In the genomic region with DNA sequence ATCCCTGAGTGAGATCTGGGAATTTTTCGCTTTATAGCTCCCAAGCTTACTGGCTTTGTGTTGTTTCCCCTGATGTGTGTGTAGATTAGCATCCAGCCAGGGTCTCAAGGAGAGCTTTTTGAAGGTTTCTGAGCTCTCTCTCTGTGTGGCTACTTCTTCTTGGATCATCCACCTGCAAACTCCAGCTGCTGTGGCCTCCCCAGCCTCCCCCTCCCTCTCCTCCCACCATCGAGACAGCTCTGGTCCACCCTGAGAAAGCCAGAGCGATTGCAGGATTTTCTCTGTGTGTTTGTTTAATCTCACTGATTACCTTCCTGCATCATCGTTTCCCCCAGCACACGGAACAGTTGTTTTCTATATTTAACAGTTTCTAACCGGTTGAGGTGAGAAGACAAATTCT, we compare ENCODE assay signal across 24 cellular contexts.
DNase-seq lines count a peak whose midpoint lies in the region; ATAC-seq, FAIRE-seq and TF ChIP-seq lines count a peak whose summit lies in the region.
"Had no signal": no experiment of that assay in that cellular context is flagged by ENCODE, and none has a peak within 500 bp of the region (broad histone marks: within the 10 kb centered on the region; RNA-seq: fewer than 3 reads in every experiment).

No MANE protein-coding gene starts in this region.

- no peak overlapping the region for H3K9ac ChIP-seq in endothelial cell of umbilical vein (replicated peaks; ENCODE audit: extremely low read depth, insufficient read depth, low read length)

- no peak for TF ChIP-seq POLR2A in endothelial cell of umbilical vein (IDR thresholded peaks at IDR 0.05; ENCODE audit: low read depth, low read length)
- no peak for TF ChIP-seq POLR2A in sigmoid colon (IDR thresholded peaks at IDR 0.05)

- BruUV-seq in endothelial cell of umbilical vein (replicated peaks; lab: Mats Ljungman, UMichigan), result no TSS peak

- H3K9me3 ChIP-seq in endothelial cell of umbilical vein (replicated peaks; ENCODE audit: control insufficient read depth, insufficient read depth, low read length) (no peaks in the 10 kb centered on the region), sigmoid colon (peaks cover under 1 to 10% (median 7%) of the 10 kb centered on the region in 4 donors)

- H3K9me1 ChIP-seq in endothelial cell of umbilical vein (replicated peaks; ENCODE audit: control insufficient read depth, extremely low read depth, insufficient read depth, low read length), result no peaks in the 10 kb centered on the region

- peak overlapping the region; percentile 60 for H2AFZ ChIP-seq in endothelial cell of umbilical vein (ENCODE audit: low read depth, low read length)
- H2AFZ ChIP-seq: GM23338 had no signal

- no peaks in the 10 kb centered on the region for H4K20me1 ChIP-seq in endothelial cell of umbilical vein (replicated peaks; ENCODE audit: control insufficient read depth, extremely low read depth, insufficient read depth, low read length)

- no peak for TF ChIP-seq EP300 in sigmoid colon (IDR thresholded peaks at IDR 0.05)

- no peak for FAIRE-seq in endothelial cell of umbilical vein (lab: Jason Lieb, UNC)
- FAIRE-seq: GM12891 had no signal

- H3K4me1 ChIP-seq in endothelial cell of umbilical vein (ENCODE audit: control insufficient read depth, extremely low read depth, insufficient read depth, low read length) (peaks cover 16% of the 10 kb centered on the region), sigmoid colon (no peaks in the 10 kb centered on the region)

- H3K36me3 ChIP-seq in endothelial cell of umbilical vein (ENCODE audit: control insufficient read depth in 2 of 2, extremely low read depth in 1 of 2, insufficient read depth in 2 of 2, low read length in 2 of 2) (no peaks in the 10 kb centered on the region), sigmoid colon (no peaks in the 10 kb centered on the region)

- intact Hi-C loops in endothelial cell of umbilical vein (cut with micrococcal nuclease) (no loop called here), sigmoid colon (cut with DNase I) (no loop called here)

- DNase-seq in NCI-H1417 (lab: John Stamatoyannopoulos, UW) (peak in 2 of 3 experiments; percentile 22 to 45), NCI-H1417 treated with DMSO at 0.1 percent for 48 hours (lab: John Stamatoyannopoulos, UW) (no peak), DMS53 treated with DMSO at 0.1 percent for 48 hours (lab: John Stamatoyannopoulos, UW; ENCODE audit: unreplicated experiment) (peak; percentile 44), NCI-H748 treated with DMSO at 0.1 percent for 48 hours (lab: John Stamatoyannopoulos, UW) (peak; percentile 79), endothelial cell of umbilical vein (ENCODE audit: low read depth, low spot score) (no peak), ureter (ENCODE audit: low spot score) (no peak), sigmoid colon (no peak)
- DNase-seq: AML-193; COR-L47; DMS 273 treated with DMSO at 0.1 percent for 48 hours; EL; HCEC 1CT; Karpas-422; NCI-H1048; NCI-H187 treated with DMSO at 0.1 percent for 48 hours; NCI-H69; NK-92 treated with Interleukin-12 subunit alpha and Interleukin-12 subunit beta, amount 100 ng/mL, for 24 hours; OCI-M1; RPMI8226; T-helper 1 cell had no signal

- no peak for ATAC-seq in GM18520 (IDR thresholded peaks at IDR 0.05; ENCODE audit: unreplicated experiment)
- ATAC-seq: GM23338 had no signal

- H3K4me3 ChIP-seq in endothelial cell of umbilical vein (replicated peaks in 1 of 3; ENCODE audit: insufficient read depth in 1 of 3, low read depth in 1 of 3, low read length in 3 of 3), result no peak overlapping the region
- no peak overlapping the region for H3K4me3 ChIP-seq in sigmoid colon
- H3K4me3 ChIP-seq: GM23338 had no signal

- dilution Hi-C loops in endothelial cell of umbilical vein (cut with MboI; ENCODE audit: extremely low pct_ligation_motif_present, low sequenced_read_pairs), result no loop called here

- CTCF ChIA-PET in endothelial cell of umbilical vein (lab: Charles Lee), result no interaction called here

- POLR2A ChIA-PET in endothelial cell of umbilical vein (lab: Charles Lee), result no interaction called here

- WGBS in sigmoid colon, 2 donors, result 21 to 36% methylated on average over 6 of the region's 6 CpGs

- TF ChIP-seq CTCF in endothelial cell of umbilical vein (IDR thresholded peaks at IDR 0.05; ENCODE audit: extremely low read depth in 1 of 2, insufficient read depth in 1 of 2, low read depth in 1 of 2, low read length in 2 of 2) (no peak), sigmoid colon (IDR thresholded peaks at IDR 0.05) (no peak)

- H3K27me3 ChIP-seq in endothelial cell of umbilical vein (ENCODE audit: control insufficient read depth in 2 of 2, insufficient read depth in 2 of 2, low read length in 2 of 2) (no peaks in the 10 kb centered on the region), sigmoid colon (peaks cover 0 to 6% (median 0%) of the 10 kb centered on the region in 3 donors)

- H3K27ac ChIP-seq in endothelial cell of umbilical vein (ENCODE audit: insufficient read depth, low read depth, low read length), result no peak overlapping the region
- H3K27ac ChIP-seq in sigmoid colon, result no peak overlapping the region
- H3K27ac ChIP-seq: 22Rv1 had no signal

- H3K79me2 ChIP-seq in endothelial cell of umbilical vein (ENCODE audit: control insufficient read depth, insufficient read depth, low read length), result no peaks in the 10 kb centered on the region

- H3K4me2 ChIP-seq in endothelial cell of umbilical vein (ENCODE audit: insufficient read depth, low read length), result no peak overlapping the region
- H3K4me2 ChIP-seq: GM23338 had no signal

TF ChIP-seq in endothelial cell of umbilical vein, 7 proteins besides CTCF, POLR2A, EP300 and RAD21:
- TF ChIP-seq FOS (IDR thresholded peaks at IDR 0.05; ENCODE audit: borderline replicate concordance, insufficient read depth, low read length) (no peak), JUN (IDR thresholded peaks at IDR 0.05; ENCODE audit: borderline replicate concordance, insufficient read depth, insufficient read length, low read depth) (no peak), GATA2 (IDR thresholded peaks at IDR 0.05; ENCODE audit: insufficient read depth, insufficient read length, low read depth, low read length) (no peak), MYC (IDR thresholded peaks at IDR 0.05; ENCODE audit: low read depth, low read length) (no peak), EZH2 (IDR thresholded peaks at IDR 0.05; ENCODE audit: borderline replicate concordance, low read depth, low read length, severe bottlenecking) (no peak), POLR2AphosphoS5 (IDR thresholded peaks at IDR 0.05; ENCODE audit: insufficient read depth, low read depth, low read length) (no peak)
- TF ChIP-seq, protein P1, sequence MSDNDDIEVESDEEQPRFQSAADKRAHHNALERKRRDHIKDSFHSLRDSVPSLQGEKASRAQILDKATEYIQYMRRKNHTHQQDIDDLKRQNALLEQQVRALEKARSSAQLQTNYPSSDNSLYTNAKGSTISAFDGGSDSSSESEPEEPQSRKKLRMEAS (IDR thresholded peaks at IDR 0.05; ENCODE audit: insufficient read depth, insufficient read length), result no peak
TF ChIP-seq in endothelial cell of umbilical vein: peak in this region for 0.

Comparison
In these comparisons a context has a peak if more than half of its experiments do, and no peak if none do; other contexts are left out.
1. DNase-seq: peak in NCI-H1417 (2 of 3), DMS53 treated with DMSO at 0.1 percent for 48 hours (single experiment) and NCI-H748 treated with DMSO at 0.1 percent for 48 hours (single experiment); none in NCI-H1417 treated with DMSO at 0.1 percent for 48 hours (single experiment), endothelial cell of umbilical vein (single experiment), ureter (single experiment) and sigmoid colon (single experiment).